In the genomic region with DNA sequence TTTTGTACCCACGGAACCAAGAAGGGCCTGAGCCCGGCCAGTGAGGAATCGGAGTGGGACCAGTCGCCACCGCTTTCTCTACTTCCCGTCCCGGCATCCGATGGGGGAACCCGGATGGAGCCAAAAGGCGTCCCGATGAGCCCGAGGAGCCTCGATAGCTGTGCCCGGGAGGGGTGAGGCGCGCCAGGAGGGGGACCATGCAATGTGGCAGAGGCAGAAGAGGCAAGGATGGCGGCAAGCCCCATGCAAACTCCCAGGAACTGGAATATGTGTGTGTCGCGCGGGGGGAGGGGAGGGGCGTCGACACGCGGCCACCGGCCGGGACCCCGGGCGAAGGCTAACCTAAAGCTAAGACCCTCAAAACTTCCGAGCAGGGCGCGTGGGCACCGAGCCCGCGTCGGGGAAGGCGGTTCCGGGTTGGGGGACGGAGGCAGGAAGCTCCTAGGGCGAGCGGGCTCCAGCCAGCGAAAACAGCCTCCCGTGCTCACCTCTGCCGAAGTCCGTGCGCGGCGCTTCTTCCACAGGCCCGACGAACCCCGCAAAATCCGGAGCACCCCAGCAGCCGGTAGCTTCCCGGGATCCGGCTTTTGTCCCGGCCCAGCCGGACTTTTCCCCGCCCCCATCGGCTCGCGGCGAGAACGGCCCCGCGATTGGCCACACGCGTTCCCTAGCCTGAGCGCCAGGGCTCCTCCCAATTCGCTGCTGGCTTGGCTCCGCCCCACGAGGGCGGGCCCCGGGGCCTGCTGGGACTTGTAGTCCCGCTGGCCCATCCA, we compare ENCODE assay signal across 8 cellular contexts. TPM values are rescaled to one million over a fixed set of nuclear protein-coding genes. Genes with fewer than 3 reads are reported as not detected.
A peak's percentile ranks its signal among the peaks of the same experiment; 100 is the strongest.
DNase-seq lines count a peak whose midpoint lies in the region; ATAC-seq and TF ChIP-seq lines count a peak whose summit lies in the region.

TSS of gene ACLY (minus strand) at position 560 of the 773 bp plus-strand sequence. CDS start 5,078 bp downstream, outside the sequence.

- H3K27me3 Mint-ChIP-seq in Calu3 (ENCODE audit: unreplicated experiment) = no peaks in the 10 kb centered on the region

- H3K4me3 Mint-ChIP-seq in Calu3 (ENCODE audit: low read depth, unreplicated experiment) = peak within 1 kb of the TSS; percentile 96

- H3K27ac Mint-ChIP-seq in Calu3 (ENCODE audit: unreplicated experiment) = peak within 1 kb of the TSS; percentile 81

- peaks cover 61% of the 10 kb centered on the region for H3K36me3 Mint-ChIP-seq in Calu3 (ENCODE audit: insufficient read depth, unreplicated experiment)

- peak; percentile 85 for ATAC-seq in GM21447 (IDR thresholded peaks at IDR 0.05; ENCODE audit: unreplicated experiment)

- peaks cover 45% of the 10 kb centered on the region for H3K4me1 Mint-ChIP-seq in Calu3 (ENCODE audit: low read depth, unreplicated experiment)

- peak within 1 kb of the TSS; percentile 69 for H3K27ac ChIP-seq in epithelial cell of prostate

- BruUV-seq in Calu3 (replicated peaks; lab: Mats Ljungman, UMichigan) = TSS peak; percentile 54

- no peaks in the 10 kb centered on the region for H3K9me3 Mint-ChIP-seq in Calu3 (ENCODE audit: low read depth, unreplicated experiment)

- no peak for TF ChIP-seq CTCF in Calu3 (IDR thresholded peaks at IDR 0.05; ENCODE audit: unreplicated experiment)

- DNase-seq in Calu3 (peak; percentile 100), HuH-7 (ENCODE audit: low spot score) (peak; percentile 37), OCI-M1 (lab: John Stamatoyannopoulos, UW) (peak; percentile 98), activated T-cell treated with anti-CD3 and anti-CD28 coated beads for 4 hours (peak; percentile 93), epithelial cell of prostate (ENCODE audit: low read depth, low spot score) (peak; percentile 74), mucosa of gallbladder (ENCODE audit: low spot score) (peak; percentile 97)
- peak; percentile 87 to 92 for DNase-seq in stimulated activated CD8-positive, alpha-beta memory T cell treated with anti-CD3 and anti-CD28 coated beads, Interleukin-4, amount 100 ng/mL, for 4 hours (ENCODE audit: low read depth in 2 of 2, low spot score in 1 of 2)

- CTCF ChIA-PET in Calu3 (lab: Charles Lee) = interaction anchor here (0.6 to 2.5 kb wide), 9 partner anchors 10 to 132 kb away, joined by 3 to 15 read pairs (median 4); partner anchors contain the start of genes CNP, FKBP10, JUP and NKIRAS2

- intact Hi-C loops in Calu3 (cut with micrococcal nuclease; ENCODE audit: unreplicated experiment) = no loop called here

RNA-seq across cellular contexts. Expression of gene ACLY, which starts in this region (rescaled TPM):
- total RNA-seq in Calu3 (2022) (258 and 265 TPM in 2 replicates), mucosa of gallbladder (127 TPM)

Comparison
In these comparisons a context has a peak if more than half of its experiments do, and no peak if none do; other contexts are left out.
1. Peak in every context shown above with its lines: DNase-seq, ATAC-seq and H3K27ac ChIP-seq.
2. DNase-seq: peak in every context shown above with its lines; median percentile 100 in Calu3; 98 in OCI-M1; 97 in mucosa of gallbladder; 93 in activated T-cell treated with anti-CD3 and anti-CD28 coated beads for 4 hours; 90 in stimulated activated CD8-positive, alpha-beta memory T cell treated with anti-CD3 and anti-CD28 coated beads, Interleukin-4, amount 100 ng/mL, for 4 hours; 74 in epithelial cell of prostate; 37 in HuH-7.